ENCODE assay signal across 1 cellular context in genomic region chr2:9251154-9252001, GRCh38.
TF ChIP-seq lines count a peak whose summit lies in the region.

No MANE protein-coding gene starts in this region.

TF ChIP-seq in H1, 55 proteins besides CTCF, POLR2A, EP300 and RAD21:
- no peak for TF ChIP-seq GTF2F1 (IDR thresholded peaks at IDR 0.05; ENCODE audit: borderline replicate concordance, low read depth, low read length)
- TF ChIP-seq CHD7 (IDR thresholded peaks at IDR 0.05; ENCODE audit: insufficient replicate concordance, low read length), result no peak
- TF ChIP-seq ZNF274 (IDR thresholded peaks at IDR 0.05; ENCODE audit: borderline replicate concordance, extremely low read depth, low read length), result no peak
- no peak for TF ChIP-seq POU5F1 (IDR thresholded peaks at IDR 0.05; ENCODE audit: low read depth, low read length)
- no peak for TF ChIP-seq ASH2L (IDR thresholded peaks at IDR 0.05; ENCODE audit: low read length)
- no peak for TF ChIP-seq CHD2 (IDR thresholded peaks at IDR 0.05; ENCODE audit: low read length)
- TF ChIP-seq RXRA (IDR thresholded peaks at IDR 0.05; ENCODE audit: insufficient read depth, low read depth, low read length), result no peak
- no peak for TF ChIP-seq POLR2AphosphoS5 (IDR thresholded peaks at IDR 0.05; ENCODE audit: low read depth, low read length)
- TF ChIP-seq JUN (IDR thresholded peaks at IDR 0.05; ENCODE audit: low read depth, low read length), result no peak
- no peak for TF ChIP-seq CTBP2 (IDR thresholded peaks at IDR 0.05; ENCODE audit: borderline replicate concordance, insufficient read depth, insufficient read length, low read length)
